ENCODE assay signal across 13 cellular contexts in the genomic region with DNA sequence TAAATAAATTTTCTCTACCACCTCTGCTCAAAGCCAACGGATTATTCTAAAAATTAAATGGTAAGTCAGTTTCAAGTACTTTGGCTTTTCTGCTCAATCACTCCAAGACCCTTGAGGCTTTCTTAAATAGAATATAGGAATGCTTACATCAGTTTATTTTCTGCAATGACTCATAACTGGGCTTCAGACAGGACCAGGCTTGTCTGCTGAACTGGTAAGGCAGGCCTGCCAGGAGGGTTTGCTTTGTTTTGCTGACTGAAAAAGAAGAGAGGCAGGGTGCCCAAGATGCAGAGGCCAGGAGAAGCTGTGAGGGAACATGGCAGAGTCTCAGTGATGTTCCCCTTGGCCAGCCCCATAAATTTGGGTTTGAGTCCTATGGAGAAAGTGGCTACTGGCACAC.
DNase-seq lines count a peak whose midpoint lies in the region; ATAC-seq and TF ChIP-seq lines count a peak whose summit lies in the region.
"Had no signal": no experiment of that assay in that cellular context is flagged by ENCODE, and none has a peak within 500 bp of the region (broad histone marks: within the 10 kb centered on the region; RNA-seq: fewer than 3 reads in every experiment).

No MANE protein-coding gene starts in this region.

- H3K9me3 ChIP-seq in IMR-90 (ENCODE audit: control insufficient read depth, insufficient read depth, low read length) (no peaks in the 10 kb centered on the region), mucosa of descending colon (no peaks in the 10 kb centered on the region)
- H3K9me3 ChIP-seq: body of pancreas, vagina had no signal

- no peak overlapping the region for H3K4me2 ChIP-seq in IMR-90 (ENCODE audit: low read depth, low read length)

- no TSS peak for BruUV-seq in IMR-90 (replicated peaks; lab: Mats Ljungman, UMichigan)

- ATAC-seq in IMR-90 (ENCODE audit: low read depth) (peak; percentile 93), mucosa of descending colon (no peak)
- ATAC-seq: body of pancreas, K562 had no signal

- peak overlapping the region; percentile 67 for H2AFZ ChIP-seq in IMR-90 (replicated peaks; ENCODE audit: low read length, poor library complexity)

- H2BK5ac ChIP-seq in IMR-90 (ENCODE audit: low read depth, low read length, poor library complexity, severe bottlenecking), result peak overlapping the region; percentile 36

- TF ChIP-seq POLR2A in IMR-90 (IDR thresholded peaks at IDR 0.05; ENCODE audit: low read depth, low read length), result no peak

- no peaks in the 10 kb centered on the region for H3K36me3 ChIP-seq in IMR-90 (ENCODE audit: control insufficient read depth, insufficient read depth, low read length)
- no peaks in the 10 kb centered on the region for H3K36me3 ChIP-seq in mucosa of descending colon (ENCODE audit: low read depth)
- H3K36me3 ChIP-seq: vagina had no signal

- no peaks in the 10 kb centered on the region for H3K9me1 ChIP-seq in IMR-90 (ENCODE audit: insufficient read depth, low read length)

- peak overlapping the region; percentile 32; the same call in 1 of the 2 replicates for H2BK20ac ChIP-seq in IMR-90 (ENCODE audit: low read depth, low read length)

- H3K36me3 Mint-ChIP-seq in activated CD4-positive, alpha-beta T cell treated with anti-CD3 and anti-CD28 coated beads, Interleukin-2, amount 10 ng/mL, durations not matched to agents 7 days and 5 days (ENCODE audit: low read depth), result no peaks in the 10 kb centered on the region
- H3K36me3 Mint-ChIP-seq in activated CD4-positive, alpha-beta T cell treated with anti-CD3 and anti-CD28 coated beads, Interleukin-2, amount 10 ng/mL, durations not matched to agents 24 days and 14 days (ENCODE audit: low read depth), result no peaks in the 10 kb centered on the region
- H3K36me3 Mint-ChIP-seq: CD14-positive monocyte had no signal

- H3K9me3 Mint-ChIP-seq in activated CD4-positive, alpha-beta T cell treated with anti-CD3 and anti-CD28 coated beads, Interleukin-2, amount 10 ng/mL, durations not matched to agents 7 days and 5 days, result no peaks in the 10 kb centered on the region
- H3K9me3 Mint-ChIP-seq in activated CD4-positive, alpha-beta T cell treated with anti-CD3 and anti-CD28 coated beads, Interleukin-2, amount 10 ng/mL, durations not matched to agents 24 days and 14 days, result no peaks in the 10 kb centered on the region

- no peak overlapping the region for H3K56ac ChIP-seq in IMR-90 (ENCODE audit: extremely low read depth, insufficient read depth, low read length)

- H2AK5ac ChIP-seq in IMR-90 (ENCODE audit: low read depth, low read length), result no peak overlapping the region

- no peak overlapping the region for H3K18ac ChIP-seq in IMR-90 (ENCODE audit: low read depth, low read length)

- intact Hi-C loops in IMR-90 (cut with micrococcal nuclease), result no loop called here
- intact Hi-C loops in activated CD4-positive, alpha-beta T cell treated with anti-CD3 and anti-CD28 coated beads, Interleukin-2, amount 10 ng/mL, durations not matched to agents 24 days and 14 days (cut with micrococcal nuclease), result no loop called here
- intact Hi-C loops in mucosa of descending colon (cut with DNase I, micrococcal nuclease), result no loop called here

- no peak overlapping the region for H2AK9ac ChIP-seq in IMR-90 (replicated peaks; ENCODE audit: low read depth, low read length, poor library complexity)

- no peak overlapping the region for H3K14ac ChIP-seq in IMR-90 (replicated peaks; ENCODE audit: low read depth, low read length)

- H3K27me3 ChIP-seq in IMR-90 (ENCODE audit: control insufficient read depth, insufficient read depth, low read length), result no peaks in the 10 kb centered on the region; the same call in 1 of the 2 replicates
- H3K27me3 ChIP-seq: vagina had no signal

- no peak overlapping the region for H3K4me3 Mint-ChIP-seq in activated CD4-positive, alpha-beta T cell treated with anti-CD3 and anti-CD28 coated beads, Interleukin-2, amount 10 ng/mL, durations not matched to agents 7 days and 5 days
- no peak overlapping the region for H3K4me3 Mint-ChIP-seq in activated CD4-positive, alpha-beta T cell treated with anti-CD3 and anti-CD28 coated beads, Interleukin-2, amount 10 ng/mL, durations not matched to agents 24 days and 14 days
- H3K4me3 Mint-ChIP-seq: CD14-positive monocyte had no signal

- peaks cover 9% of the 10 kb centered on the region for H3K27me3 Mint-ChIP-seq in activated CD4-positive, alpha-beta T cell treated with anti-CD3 and anti-CD28 coated beads, Interleukin-2, amount 10 ng/mL, durations not matched to agents 7 days and 5 days
- peaks cover 1% of the 10 kb centered on the region for H3K27me3 Mint-ChIP-seq in activated CD4-positive, alpha-beta T cell treated with anti-CD3 and anti-CD28 coated beads, Interleukin-2, amount 10 ng/mL, durations not matched to agents 24 days and 14 days

- H3K27ac ChIP-seq in IMR-90 (ENCODE audit: insufficient read depth, low read length), result no peak overlapping the region
- H3K27ac ChIP-seq: body of pancreas, vagina had no signal

- no peak overlapping the region for H4K91ac ChIP-seq in IMR-90 (ENCODE audit: insufficient read depth, low read depth, low read length)

- H4K5ac ChIP-seq in IMR-90 (ENCODE audit: low read depth, low read length), result peak overlapping the region; percentile 79; the same call in 1 of the 2 replicates

- CTCF ChIA-PET in IMR-90 (lab: Yijun Ruan, JAX), result interaction anchor here (0.7 kb wide), 1 partner anchor 76 kb away, joined by 3 read pairs; no protein-coding TSS in a partner anchor
- CTCF ChIA-PET in activated CD4-positive, alpha-beta T cell treated with anti-CD3 and anti-CD28 coated beads, Interleukin-2, amount 10 ng/mL, durations not matched to agents 7 days and 5 days (lab: Charles Lee), result interaction anchor here (1.0 to 1.5 kb wide), 2 partner anchors 9 to 26 kb away, joined by 3 to 4 read pairs; no protein-coding TSS in a partner anchor

- in situ Hi-C loops in IMR-90 (cut with MboI; ENCODE audit: low sequenced_read_pairs), result no loop called here

- H3K9ac ChIP-seq in IMR-90 (ENCODE audit: low read depth, low read length), result no peak overlapping the region

- no peak for TF ChIP-seq RAD21 in IMR-90 (IDR thresholded peaks at IDR 0.05; ENCODE audit: low read length)

- TF ChIP-seq CTCF in IMR-90 (conservative IDR thresholded peaks at IDR 0.05; ENCODE audit: low read depth, low read length), result no peak
- no peak for TF ChIP-seq CTCF in cardiac fibroblast (IDR thresholded peaks at IDR 0.05; ENCODE audit: low read depth, low read length)
- TF ChIP-seq CTCF in mucosa of descending colon (IDR thresholded peaks at IDR 0.05), result no peak

- POLR2A ChIA-PET in IMR-90 (lab: Charles Lee; ENCODE audit: unreplicated experiment), result no interaction called here
- POLR2A ChIA-PET in activated CD4-positive, alpha-beta T cell treated with anti-CD3 and anti-CD28 coated beads, Interleukin-2, amount 10 ng/mL, durations not matched to agents 7 days and 5 days (lab: Charles Lee), result no interaction called here

- H3K23ac ChIP-seq in IMR-90 (ENCODE audit: low read depth, low read length), result no peak overlapping the region

- peak overlapping the region; percentile 70 for H2BK120ac ChIP-seq in IMR-90 (ENCODE audit: low read depth, low read length)

- H3K4me1 ChIP-seq in IMR-90 (ENCODE audit: control insufficient read depth, insufficient read depth, low read length) (no peaks in the 10 kb centered on the region), mucosa of descending colon (ENCODE audit: low read depth) (no peaks in the 10 kb centered on the region)
- H3K4me1 ChIP-seq: vagina had no signal

- H4K20me1 ChIP-seq in IMR-90 (ENCODE audit: insufficient read depth, low read length), result no peaks in the 10 kb centered on the region

- H2BK15ac ChIP-seq in IMR-90 (ENCODE audit: low read depth, low read length), result no peak overlapping the region

- WGBS in IMR-90 (ENCODE audit: extremely low coverage in 2 of 2, insufficient read length in 1 of 2), 2 experiments, result no CpG with 5 or more reads among the region's 1 CpG

- H3K4ac ChIP-seq in IMR-90 (ENCODE audit: low read depth, low read length), result peak overlapping the region; percentile 69

- DNase-seq in DMS79 treated with DMSO at 0.1 percent for 48 hours (lab: John Stamatoyannopoulos, UW) (peak; percentile 89), IMR-90 (peak; percentile 54), cardiac fibroblast (ENCODE audit: low read depth in 2 of 2) (peak; percentile 49 to 62), myocyte (ENCODE audit: low read depth) (peak; percentile 20), mucosa of descending colon (no peak), OCI-M1 (lab: John Stamatoyannopoulos, UW) (no peak)
- DNase-seq in activated CD4-positive, alpha-beta T cell treated with anti-CD3 and anti-CD28 coated beads, Interleukin-2, amount 10 ng/mL, durations not matched to agents 7 days and 5 days, result no peak
- DNase-seq in activated CD4-positive, alpha-beta T cell treated with anti-CD3 and anti-CD28 coated beads, Interleukin-2, amount 10 ng/mL, durations not matched to agents 24 days and 14 days, result no peak
- DNase-seq: body of pancreas, NCI-H524 treated with DMSO at 0.1 percent for 48 hours had no signal

- H3K4me3 ChIP-seq in IMR-90 (ENCODE audit: insufficient read depth, low read depth, low read length) (no peak overlapping the region), cardiac fibroblast (replicated peaks in 1 of 2; ENCODE audit: low read depth in 2 of 2, low read length in 2 of 2) (no peak overlapping the region), mucosa of descending colon (no peak overlapping the region)
- H3K4me3 ChIP-seq: body of pancreas, K562, vagina had no signal

- dilution Hi-C loops in IMR-90 (cut with HindIII; ENCODE audit: low sequenced_read_pairs, unreplicated experiment), result no loop called here

- H4K8ac ChIP-seq in IMR-90 (ENCODE audit: low read depth in 2 of 2, low read length in 2 of 2), result peak overlapping the region in 1 of 2 experiments; percentile 69; a peak in 2 of 4 replicates

- no peaks in the 10 kb centered on the region for H3K79me1 ChIP-seq in IMR-90 (ENCODE audit: low read depth in 1 of 2, low read length in 2 of 2)

- no peaks in the 10 kb centered on the region for H3K4me1 Mint-ChIP-seq in activated CD4-positive, alpha-beta T cell treated with anti-CD3 and anti-CD28 coated beads, Interleukin-2, amount 10 ng/mL, durations not matched to agents 7 days and 5 days
- H3K4me1 Mint-ChIP-seq in activated CD4-positive, alpha-beta T cell treated with anti-CD3 and anti-CD28 coated beads, Interleukin-2, amount 10 ng/mL, durations not matched to agents 24 days and 14 days, result no peaks in the 10 kb centered on the region
- H3K4me1 Mint-ChIP-seq: CD14-positive monocyte had no signal

- H3K27ac Mint-ChIP-seq in activated CD4-positive, alpha-beta T cell treated with anti-CD3 and anti-CD28 coated beads, Interleukin-2, amount 10 ng/mL, durations not matched to agents 7 days and 5 days, result no peak overlapping the region
- H3K27ac Mint-ChIP-seq in activated CD4-positive, alpha-beta T cell treated with anti-CD3 and anti-CD28 coated beads, Interleukin-2, amount 10 ng/mL, durations not matched to agents 24 days and 14 days, result no peak overlapping the region
- H3K27ac Mint-ChIP-seq: CD14-positive monocyte had no signal

TF ChIP-seq in IMR-90, 13 proteins besides CTCF, POLR2A, EP300 and RAD21 (continues in another document):
- no peak for TF ChIP-seq MAFK (IDR thresholded peaks at IDR 0.05; ENCODE audit: low read depth, low read length)
- peak; percentile 8; the same call in 1 of the 2 replicates for TF ChIP-seq FOS (IDR thresholded peaks at IDR 0.05; ENCODE audit: low read depth, low read length)

Comparison
In these comparisons a context has a peak if more than half of its experiments do, and no peak if none do; other contexts are left out.
1. DNase-seq: peak in DMS79 treated with DMSO at 0.1 percent for 48 hours (single experiment), IMR-90 (single experiment), cardiac fibroblast (2 of 2) and myocyte (single experiment); none in activated CD4-positive, alpha-beta T cell treated with anti-CD3 and anti-CD28 coated beads, Interleukin-2, amount 10 ng/mL, durations not matched to agents 7 days and 5 days (single experiment), activated CD4-positive, alpha-beta T cell treated with anti-CD3 and anti-CD28 coated beads, Interleukin-2, amount 10 ng/mL, durations not matched to agents 24 days and 14 days (single experiment), mucosa of descending colon (0 of 3) and OCI-M1 (single experiment).